In genomic region chr7:39693812-39694211, GRCh38 we compare ENCODE assay signal across 25 cellular contexts.
"Had no signal": no experiment of that assay in that cellular context is flagged by ENCODE, and none has a peak within 500 bp of the region (broad histone marks: within the 10 kb centered on the region; RNA-seq: fewer than 3 reads in every experiment).

No MANE protein-coding gene starts in this region.

- H3K4me1 ChIP-seq: gastrocnemius medialis, psoas muscle, spleen had no signal

- H3K4me3 ChIP-seq: coronary artery, gastrocnemius medialis, mucosa of descending colon, ovary, psoas muscle, skin epidermis, spleen, thoracic aorta, tibial nerve, upper lobe of left lung had no signal

- H3K4me3 Mint-ChIP-seq: mesothelial cell of epicardium; naive B cell; stimulated activated naive B cell treated with anti-CD40 and anti-IgM and Interleukin-4, amounts not matched to agents 10 μg/mL and 1 μg/mL and 100 μg/mL, for 72 hours; stimulated activated naive CD8-positive, alpha-beta T cell treated with anti-CD3 and anti-CD28 coated beads, Interleukin-15, Interleukin-2, amounts not matched to agents 100 ng/mL and 50 ng/mL, for 24 hours had no signal

- ATAC-seq: gastrocnemius medialis; mucosa of descending colon; psoas muscle; right cardiac atrium; stimulated activated naive B cell treated with anti-CD40 and anti-IgM and Interleukin-4, amounts not matched to agents 10 μg/mL and 1 μg/mL and 100 μg/mL, for 72 hours had no signal

- H3K27ac Mint-ChIP-seq: mesothelial cell of epicardium; stimulated activated naive B cell treated with anti-CD40 and anti-IgM and Interleukin-4, amounts not matched to agents 10 μg/mL and 1 μg/mL and 100 μg/mL, for 72 hours had no signal

- H3K36me3 ChIP-seq: ovary had no signal

- H3K9me3 ChIP-seq: gastrocnemius medialis, mucosa of descending colon, ovary, psoas muscle, thoracic aorta, tibial nerve, upper lobe of left lung had no signal

- FAIRE-seq: keratinocyte, urothelium cell line had no signal

- DNase-seq: dermis blood vessel endothelial cell; effector memory CD4-positive, alpha-beta T cell; foreskin fibroblast; gastrocnemius medialis; head of caudate nucleus; mesenchymal stem cell; mucosa of descending colon; naive B cell; occipital lobe; ovary; posterior cingulate gyrus; psoas muscle; right cardiac atrium; spleen; stimulated activated CD4-positive, alpha-beta T cell treated with anti-CD3 and anti-CD28 coated beads, Interleukin-4, amount 100 ng/mL, for 4 hours; stimulated activated naive B cell treated with anti-CD40 and anti-IgM and Interleukin-4, amounts not matched to agents 10 μg/mL and 1 μg/mL and 100 μg/mL, for 72 hours; upper lobe of left lung had no signal

- H3K27me3 ChIP-seq: gastrocnemius medialis, ovary, spleen, tibial nerve, upper lobe of left lung had no signal

- H3K27ac ChIP-seq: coronary artery, gastrocnemius medialis, ovary, psoas muscle, skin epidermis, spleen, thoracic aorta, tibial nerve, upper lobe of left lung had no signal

- H3K27me3 Mint-ChIP-seq: naive B cell; stimulated activated naive B cell treated with anti-CD40 and anti-IgM and Interleukin-4, amounts not matched to agents 10 μg/mL and 1 μg/mL and 100 μg/mL, for 72 hours; stimulated activated naive CD8-positive, alpha-beta T cell treated with anti-CD3 and anti-CD28 coated beads, Interleukin-15, Interleukin-2, amounts not matched to agents 100 ng/mL and 50 ng/mL, for 24 hours had no signal
